25 cellular contexts compared by ENCODE assay signal in genomic region chr13:38735655-38736440, GRCh38. TPM values are rescaled to one million over a fixed set of nuclear protein-coding genes. Genes with fewer than 3 reads are reported as not detected.
DNase-seq lines count a peak whose midpoint lies in the region; TF ChIP-seq lines count a peak whose summit lies in the region.
"Had no signal": no experiment of that assay in that cellular context is flagged by ENCODE, and none has a peak within 500 bp of the region (broad histone marks: within the 10 kb centered on the region; RNA-seq: fewer than 3 reads in every experiment).

No MANE protein-coding gene starts in this region.

- H3K9me3 ChIP-seq in HEK293 (ENCODE audit: control insufficient read depth, insufficient read depth, low read depth, low read length), result no peaks in the 10 kb centered on the region
- H3K9me3 ChIP-seq: ovary, Peyer's patch, stomach, tibial nerve had no signal

- CTCF ChIA-PET in HEK293 (lab: Yijun Ruan, JAX) (no interaction called here), MCF 10A (lab: Yijun Ruan, JAX) (interaction anchor here (0.7 kb wide), 1 partner anchor 538 kb away, joined by 3 read pairs; no protein-coding TSS in a partner anchor)

- H3K4me1 ChIP-seq in HEK293 (ENCODE audit: control insufficient read depth, insufficient read depth, low read length), result peaks cover 3% of the 10 kb centered on the region; the same call in 1 of the 2 replicates
- H3K4me1 ChIP-seq: Peyer's patch, tibial nerve had no signal

- H3K9me3 Mint-ChIP-seq in MCF 10A (ENCODE audit: unreplicated experiment), result no peaks in the 10 kb centered on the region
- H3K9me3 Mint-ChIP-seq: memory B cell had no signal

- BruUV-seq in MCF 10A (replicated peaks; lab: Mats Ljungman, UMichigan), result no TSS peak

- no peak overlapping the region for H3K4me3 Mint-ChIP-seq in MCF 10A (ENCODE audit: unreplicated experiment)
- H3K4me3 Mint-ChIP-seq: activated CD8-positive, alpha-beta T cell treated with anti-CD3 and anti-CD28 coated beads for 36 hours; CD4-positive, CD25-positive, alpha-beta regulatory T cell; memory B cell had no signal

- H3K27ac Mint-ChIP-seq in MCF 10A (ENCODE audit: low read depth, unreplicated experiment), result no peak overlapping the region
- H3K27ac Mint-ChIP-seq: activated CD8-positive, alpha-beta T cell treated with anti-CD3 and anti-CD28 coated beads for 36 hours; CD4-positive, CD25-positive, alpha-beta regulatory T cell; memory B cell had no signal

- no peaks in the 10 kb centered on the region for H3K4me1 Mint-ChIP-seq in MCF 10A (ENCODE audit: insufficient read depth, unreplicated experiment)
- H3K4me1 Mint-ChIP-seq: CD4-positive, CD25-positive, alpha-beta regulatory T cell; memory B cell had no signal

- DNase-seq in NCI-H69 (lab: John Stamatoyannopoulos, UW) (peak; percentile 61), kidney tubule cell (ENCODE audit: low spot score) (peak; percentile 24), renal cortical epithelial cell (ENCODE audit: low read depth) (peak; percentile 90), GM10266 (ENCODE audit: extremely low spot score) (no peak), MCF 10A (ENCODE audit: unreplicated experiment) (no peak)
- DNase-seq in effector CD8-positive, alpha-beta T cell (lab: John Stamatoyannopoulos, UW), result no peak
- DNase-seq: activated CD4-positive, alpha-beta T cell treated with anti-CD3 and anti-CD28 coated beads for 1 hour; activated CD8-positive, alpha-beta T cell treated with anti-CD3 and anti-CD28 coated beads for 36 hours; activated effector memory CD4-positive, alpha-beta T cell treated with anti-CD3 and anti-CD28 coated beads, Interleukin-2, amount 50 U/mL, for 16 hours; activated T-cell treated with anti-CD3 and anti-CD28 coated beads for 4 hours; CD4-positive, CD25-positive, alpha-beta regulatory T cell; DMS 273 treated with DMSO at 0.1 percent for 48 hours; erythroblast; head of caudate nucleus; left colon; MV-4-11; NCI-H1930; ovary; Peyer's patch; SIG-M5; stomach had no signal

- no peaks in the 10 kb centered on the region for H3K36me3 Mint-ChIP-seq in MCF 10A (ENCODE audit: insufficient read depth, unreplicated experiment)
- H3K36me3 Mint-ChIP-seq: CD4-positive, CD25-positive, alpha-beta regulatory T cell; memory B cell had no signal

- POLR2A ChIA-PET in HEK293 (lab: Yijun Ruan, JAX) (no interaction called here), MCF 10A (lab: Yijun Ruan, JAX) (no interaction called here)

- no peak overlapping the region for H3K4me3 ChIP-seq in HEK293 (ENCODE audit: low read depth, low read length)
- H3K4me3 ChIP-seq: ovary, Peyer's patch, stomach, tibial nerve had no signal

- intact Hi-C loops in MCF 10A (cut with micrococcal nuclease), result no loop called here

- no peak for TF ChIP-seq CTCF in HEK293 (tag by site-specific recombination; IDR thresholded peaks at IDR 0.05)
- TF ChIP-seq CTCF in GM10266 (IDR thresholded peaks at IDR 0.05; ENCODE audit: control insufficient read depth, insufficient read depth, low read depth, missing control alignments), result no peak
- TF ChIP-seq CTCF in MCF 10A (IDR thresholded peaks at IDR 0.05; ENCODE audit: unreplicated experiment), result no peak

- H3K27me3 Mint-ChIP-seq in MCF 10A (ENCODE audit: insufficient read depth, unreplicated experiment), result peaks cover 70% of the 10 kb centered on the region
- H3K27me3 Mint-ChIP-seq: memory B cell had no signal

- no peak overlapping the region for H3K27ac ChIP-seq in HEK293 (ENCODE audit: extremely low read depth, low read depth, low read length)
- H3K27ac ChIP-seq: ovary, Peyer's patch, stomach, tibial nerve had no signal

- H3K36me3 ChIP-seq in HEK293 (ENCODE audit: control insufficient read depth in 2 of 2, insufficient read depth in 1 of 2, low read length in 2 of 2), result no peaks in the 10 kb centered on the region
- H3K36me3 ChIP-seq: ovary, Peyer's patch, stomach, tibial nerve had no signal

TF ChIP-seq in HEK293, 187 proteins besides CTCF, POLR2A, EP300 and RAD21:
- TF ChIP-seq TRIM28 (IDR thresholded peaks at IDR 0.05; ENCODE audit: borderline replicate concordance, low read length) (0 out of 2 replicates have a peak, but pooled peaks have one; percentile 29), ZNF23 (tag by site-specific recombination; IDR thresholded peaks at IDR 0.05; ENCODE audit: borderline replicate concordance) (no peak)

RNA-seq across cellular contexts. Expression of gene FREM2, which starts 49.0 kb away (rescaled TPM):
- 2.4 and 3.6 TPM in 2 replicates for total RNA-seq in renal cortical epithelial cell
- not detected in 2 replicates for total RNA-seq in MCF 10A (2022)
- total RNA-seq: activated CD8-positive, alpha-beta T cell treated with anti-CD3 and anti-CD28 coated beads for 36 hours; CD4-positive, CD25-positive, alpha-beta regulatory T cell; fibroblast of villous mesenchyme had no signal

Comparison
In these comparisons a context has a peak if more than half of its experiments do, and no peak if none do; other contexts are left out.
1. DNase-seq: peak in NCI-H69 (single experiment), kidney tubule cell (single experiment) and renal cortical epithelial cell (single experiment); none in GM10266 (single experiment), effector CD8-positive, alpha-beta T cell (single experiment) and MCF 10A (single experiment).